Comparison of ENCODE assay signal across 7 cellular contexts in the genomic region with DNA sequence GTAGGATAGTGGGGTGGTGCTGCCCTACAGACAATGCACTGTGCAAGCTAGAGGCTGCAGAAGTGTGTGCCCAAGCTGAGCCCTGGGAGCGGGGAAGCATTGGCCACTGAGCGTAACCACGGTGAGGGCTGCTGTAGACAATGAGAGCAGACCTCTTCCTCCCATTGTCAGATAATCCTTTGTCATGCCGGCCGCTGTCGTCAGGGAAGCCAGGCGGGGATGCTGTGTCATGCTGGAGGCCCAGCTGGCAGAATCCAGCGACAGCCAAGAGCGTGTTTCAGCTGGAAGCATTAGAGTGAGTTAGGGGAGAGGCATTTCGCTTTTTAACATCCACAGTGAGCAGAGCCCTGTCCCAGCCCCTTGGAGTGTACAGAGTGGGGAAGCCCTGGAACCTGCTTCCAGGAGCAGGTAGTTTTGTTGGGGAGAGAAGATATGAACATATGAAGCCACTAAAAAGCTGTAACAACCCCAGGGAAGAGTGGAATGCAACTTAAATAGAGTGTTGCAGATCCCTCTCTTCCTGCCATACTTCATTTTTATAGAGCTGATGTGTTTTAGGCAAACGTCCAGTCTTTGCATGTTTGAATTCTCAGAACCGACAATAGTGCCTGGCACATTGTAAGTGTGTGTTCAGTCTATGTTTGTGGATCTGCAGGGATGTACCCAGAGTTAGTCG. TPM values are rescaled to one million over a fixed set of nuclear protein-coding genes. Genes with fewer than 3 reads are reported as not detected.
DNase-seq lines count a peak whose midpoint lies in the region; ATAC-seq and TF ChIP-seq lines count a peak whose summit lies in the region.

No MANE protein-coding gene starts in this region.

- no peak for TF ChIP-seq CTCF in ascending aorta (IDR thresholded peaks at IDR 0.05)

- H3K4me1 ChIP-seq in ascending aorta (peaks cover 19 to 46% of the 10 kb centered on the region in 2 donors), skeletal muscle satellite cell (ENCODE audit: control insufficient read depth, insufficient read depth, low read length) (peaks cover 53% of the 10 kb centered on the region)

- intact Hi-C loops in ascending aorta (cut with DNase I) = no loop called here

- peaks cover 21% of the 10 kb centered on the region for H3K27me3 Mint-ChIP-seq in activated T-cell treated with anti-CD3 and anti-CD28 coated beads, Interleukin-2, amount 50 U/mL, for 4 hours (ENCODE audit: low read depth)

- no peaks in the 10 kb centered on the region for H3K36me3 Mint-ChIP-seq in activated T-cell treated with anti-CD3 and anti-CD28 coated beads, Interleukin-2, amount 50 U/mL, for 4 hours (ENCODE audit: insufficient read depth)

- H3K4me3 ChIP-seq in ascending aorta = peak overlapping the region in 1 of 2 donors; percentile 20
- H3K4me3 ChIP-seq in skeletal muscle satellite cell (ENCODE audit: low read length) = no peak overlapping the region

- no peaks in the 10 kb centered on the region for H3K4me1 Mint-ChIP-seq in activated T-cell treated with anti-CD3 and anti-CD28 coated beads, Interleukin-2, amount 50 U/mL, for 4 hours (ENCODE audit: low read depth)

- peak overlapping the region; percentile 50 for H3K4me2 ChIP-seq in skeletal muscle satellite cell (ENCODE audit: low read length)

- peak overlapping the region; percentile 60 to 65 for H3K27ac ChIP-seq in ascending aorta

- no peaks in the 10 kb centered on the region for H3K9me3 Mint-ChIP-seq in activated T-cell treated with anti-CD3 and anti-CD28 coated beads, Interleukin-2, amount 50 U/mL, for 4 hours

- no peak for ATAC-seq in HG03135 (IDR thresholded peaks at IDR 0.05; ENCODE audit: unreplicated experiment)
- no peak for ATAC-seq in activated T-cell treated with anti-CD3 and anti-CD28 coated beads, Interleukin-2, amount 50 U/mL, for 4 hours

- no peaks in the 10 kb centered on the region for H3K9me3 ChIP-seq in ascending aorta
- no peaks in the 10 kb centered on the region for H3K9me3 ChIP-seq in skeletal muscle satellite cell (replicated peaks; ENCODE audit: low read length)

- H3K27me3 ChIP-seq in ascending aorta (no peaks in the 10 kb centered on the region), skeletal muscle satellite cell (ENCODE audit: control insufficient read depth, insufficient read depth, low read length) (no peaks in the 10 kb centered on the region)

- CTCF ChIA-PET in HEK293T (lab: Yijun Ruan, JAX) = no interaction called here

- peaks cover 0 to 3% of the 10 kb centered on the region in 2 donors for H3K36me3 ChIP-seq in ascending aorta
- peaks cover 8% of the 10 kb centered on the region for H3K36me3 ChIP-seq in skeletal muscle satellite cell (ENCODE audit: insufficient read depth, low read length)

- H3K9ac ChIP-seq in skeletal muscle satellite cell (ENCODE audit: low read depth, low read length) = peak overlapping the region; percentile 59

- POLR2A ChIA-PET in HEK293T (lab: Yijun Ruan, JAX) = no interaction called here

- no peak overlapping the region for H3K4me3 Mint-ChIP-seq in activated T-cell treated with anti-CD3 and anti-CD28 coated beads, Interleukin-2, amount 50 U/mL, for 4 hours

- peak; percentile 34 for DNase-seq in NCI-H1092 (lab: John Stamatoyannopoulos, UW)
- DNase-seq in ascending aorta (ENCODE audit: low spot score in 2 of 2) = peak in 1 of 2 donors; percentile 84
- peak in 48 of 51 donors; percentile 4 to 90 (median 76) for DNase-seq in hypothalamus (lab: John Stamatoyannopoulos, UW)
- DNase-seq in activated T-cell treated with anti-CD3 and anti-CD28 coated beads, Interleukin-2, amount 50 U/mL, for 4 hours = no peak
- no peak for DNase-seq in HEK293T (ENCODE audit: extremely low spot score)

TF ChIP-seq in HEK293T, 16 proteins besides CTCF, POLR2A, EP300 and RAD21:
- TF ChIP-seq NFRKB (IDR thresholded peaks at IDR 0.05) (no peak), ELF4 (IDR thresholded peaks at IDR 0.05) (no peak), SUZ12 (IDR thresholded peaks at IDR 0.05) (no peak), ARNT (IDR thresholded peaks at IDR 0.05) (no peak), FOXK2 (IDR thresholded peaks at IDR 0.05) (no peak)

RNA-seq across cellular contexts. Expression of gene CTIF, which starts 7.0 kb away (rescaled TPM):
- total RNA-seq in ascending aorta = 55.3 TPM
- total RNA-seq in skeletal muscle satellite cell (2012; rRNA removed) = 15.3 and 16.2 TPM in 2 replicates
- total RNA-seq in activated T-cell treated with anti-CD3 and anti-CD28 coated beads, Interleukin-2, amount 50 U/mL, for 4 hours = 1 to 10 TPM; 4.3 to 5.3 (median 4.6) TPM

Comparison
In these comparisons a context has a peak if more than half of its experiments do, and no peak if none do; other contexts are left out.
1. DNase-seq: peak in NCI-H1092 (single experiment) and hypothalamus (48 of 51); none in activated T-cell treated with anti-CD3 and anti-CD28 coated beads, Interleukin-2, amount 50 U/mL, for 4 hours (single experiment) and HEK293T (single experiment).